1 cellular context compared by ENCODE assay signal in the genomic region with DNA sequence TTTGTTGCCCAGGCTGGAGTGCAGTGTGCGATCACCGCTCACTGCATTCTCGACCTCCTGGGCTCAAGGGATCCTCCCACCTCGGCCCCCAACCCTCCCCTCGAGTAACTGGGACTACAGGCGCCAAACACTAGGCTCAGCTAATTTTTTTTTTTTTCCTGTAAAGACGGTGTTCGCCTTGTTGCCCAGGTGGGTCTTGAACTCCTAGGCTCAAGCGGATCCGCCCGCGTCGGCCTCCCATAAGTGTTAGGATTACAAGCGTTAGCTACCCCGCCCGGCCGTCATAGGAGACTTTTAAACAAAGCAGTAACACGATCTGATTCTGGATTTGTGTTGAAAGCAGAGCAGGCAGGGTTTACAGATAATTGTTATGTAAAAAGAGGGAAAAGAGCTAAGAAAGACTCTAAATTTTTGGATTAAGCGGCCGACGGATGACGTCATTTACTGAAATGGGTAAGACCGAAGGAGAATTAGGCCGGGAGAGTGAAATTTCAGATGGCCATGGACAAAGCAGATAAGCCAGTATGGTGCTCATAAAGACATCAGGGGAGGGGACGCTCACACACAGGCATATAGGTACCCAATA.
TF ChIP-seq lines count a peak whose summit lies in the region.

No MANE protein-coding gene starts in this region.

TF ChIP-seq in K562, 482 proteins besides CTCF, POLR2A, EP300 and RAD21 (continued from another document and continues in another):
- TF ChIP-seq ZNF76 (CRISPR knock-in tag; IDR thresholded peaks at IDR 0.05; ENCODE audit: borderline replicate concordance) (no peak), IRF2 (CRISPR knock-in tag; IDR thresholded peaks at IDR 0.05) (no peak), ETV1 (tag; conservative IDR thresholded peaks at IDR 0.05; ENCODE audit: low read depth) (no peak), KHSRP (IDR thresholded peaks at IDR 0.05) (no peak), MLLT1 (IDR thresholded peaks at IDR 0.05) (no peak), EHMT2 (IDR thresholded peaks at IDR 0.05) (no peak), FOXJ2 (tag; IDR thresholded peaks at IDR 0.05) (peak; percentile 50), FUS (optimal IDR thresholded peaks at IDR 0.05; ENCODE audit: low read depth, low read length) (no peak), CCNT2 (IDR thresholded peaks at IDR 0.05; ENCODE audit: borderline replicate concordance, extremely low read depth, insufficient read length, low read depth, low read length) (no peak), E2F4 (CRISPR knock-in tag; IDR thresholded peaks at IDR 0.05; ENCODE audit: low read depth) (no peak), ZNF41 (CRISPR knock-in tag; conservative IDR thresholded peaks at IDR 0.05) (no peak), YY1 (IDR thresholded peaks at IDR 0.05; ENCODE audit: borderline replicate concordance in 1 of 3, control insufficient read depth in 1 of 3, extremely low read depth in 1 of 3, insufficient read depth in 3 of 3, insufficient read length in 1 of 3, insufficient replicate concordance in 2 of 3, low read depth in 1 of 3, low read length in 2 of 3) (no peak), CEBPZ (IDR thresholded peaks at IDR 0.05; ENCODE audit: borderline replicate concordance, low read depth, low read length) (no peak), ARID1B (IDR thresholded peaks at IDR 0.05) (peak; percentile 74), NR2F6 (CRISPR knock-in tag; IDR thresholded peaks at IDR 0.05) (no peak), YBX1 (IDR thresholded peaks at IDR 0.05) (no peak), ZNF3 (CRISPR knock-in tag; IDR thresholded peaks at IDR 0.05) (no peak), HDAC3 (IDR thresholded peaks at IDR 0.05; ENCODE audit: borderline replicate concordance, partially characterized antibody) (peak; percentile 74), USF2 (CRISPR knock-in tag; IDR thresholded peaks at IDR 0.05) (no peak), E2F1 (CRISPR knock-in tag; IDR thresholded peaks at IDR 0.05) (no peak; the same call in 1 of the 2 replicates), TAL1 (IDR thresholded peaks at IDR 0.05) (0 out of 2 replicates have a peak, but pooled peaks have one; percentile 23), ZNF408 (CRISPR knock-in tag; IDR thresholded peaks at IDR 0.05; ENCODE audit: low read depth) (no peak), PHTF2 (CRISPR knock-in tag; IDR thresholded peaks at IDR 0.05) (no peak), SRSF3 (IDR thresholded peaks at IDR 0.05; ENCODE audit: insufficient read depth, low read length) (no peak), POLR2G (IDR thresholded peaks at IDR 0.05; ENCODE audit: low read depth, low read length) (no peak), ZNF644 (tag; IDR thresholded peaks at IDR 0.05; ENCODE audit: low read depth) (no peak)
- TF ChIP-seq, protein P1, sequence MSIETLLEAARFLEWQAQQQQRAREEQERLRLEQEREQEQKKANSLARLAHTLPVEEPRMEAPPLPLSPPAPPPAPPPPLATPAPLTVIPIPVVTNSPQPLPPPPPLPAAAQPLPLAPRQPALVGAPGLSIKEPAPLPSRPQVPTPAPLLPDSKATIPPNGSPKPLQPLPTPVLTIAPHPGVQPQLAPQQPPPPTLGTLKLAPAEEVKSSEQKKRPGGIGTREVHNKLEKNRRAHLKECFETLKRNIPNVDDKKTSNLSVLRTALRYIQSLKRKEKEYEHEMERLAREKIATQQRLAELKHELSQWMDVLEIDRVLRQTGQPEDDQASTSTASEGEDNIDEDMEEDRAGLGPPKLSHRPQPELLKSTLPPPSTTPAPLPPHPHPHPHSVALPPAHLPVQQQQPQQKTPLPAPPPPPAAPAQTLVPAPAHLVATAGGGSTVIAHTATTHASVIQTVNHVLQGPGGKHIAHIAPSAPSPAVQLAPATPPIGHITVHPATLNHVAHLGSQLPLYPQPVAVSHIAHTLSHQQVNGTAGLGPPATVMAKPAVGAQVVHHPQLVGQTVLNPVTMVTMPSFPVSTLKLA (conservative IDR thresholded peaks at IDR 0.05) = no peak
- TF ChIP-seq, protein P2, sequence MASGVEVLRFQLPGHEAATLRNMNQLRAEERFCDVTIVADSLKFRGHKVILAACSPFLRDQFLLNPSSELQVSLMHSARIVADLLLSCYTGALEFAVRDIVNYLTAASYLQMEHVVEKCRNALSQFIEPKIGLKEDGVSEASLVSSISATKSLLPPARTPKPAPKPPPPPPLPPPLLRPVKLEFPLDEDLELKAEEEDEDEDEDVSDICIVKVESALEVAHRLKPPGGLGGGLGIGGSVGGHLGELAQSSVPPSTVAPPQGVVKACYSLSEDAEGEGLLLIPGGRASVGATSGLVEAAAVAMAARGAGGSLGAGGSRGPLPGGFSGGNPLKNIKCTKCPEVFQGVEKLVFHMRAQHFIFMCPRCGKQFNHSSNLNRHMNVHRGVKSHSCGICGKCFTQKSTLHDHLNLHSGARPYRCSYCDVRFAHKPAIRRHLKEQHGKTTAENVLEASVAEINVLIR (CRISPR knock-in tag; IDR thresholded peaks at IDR 0.05) = no peak
- TF ChIP-seq, protein P3, sequence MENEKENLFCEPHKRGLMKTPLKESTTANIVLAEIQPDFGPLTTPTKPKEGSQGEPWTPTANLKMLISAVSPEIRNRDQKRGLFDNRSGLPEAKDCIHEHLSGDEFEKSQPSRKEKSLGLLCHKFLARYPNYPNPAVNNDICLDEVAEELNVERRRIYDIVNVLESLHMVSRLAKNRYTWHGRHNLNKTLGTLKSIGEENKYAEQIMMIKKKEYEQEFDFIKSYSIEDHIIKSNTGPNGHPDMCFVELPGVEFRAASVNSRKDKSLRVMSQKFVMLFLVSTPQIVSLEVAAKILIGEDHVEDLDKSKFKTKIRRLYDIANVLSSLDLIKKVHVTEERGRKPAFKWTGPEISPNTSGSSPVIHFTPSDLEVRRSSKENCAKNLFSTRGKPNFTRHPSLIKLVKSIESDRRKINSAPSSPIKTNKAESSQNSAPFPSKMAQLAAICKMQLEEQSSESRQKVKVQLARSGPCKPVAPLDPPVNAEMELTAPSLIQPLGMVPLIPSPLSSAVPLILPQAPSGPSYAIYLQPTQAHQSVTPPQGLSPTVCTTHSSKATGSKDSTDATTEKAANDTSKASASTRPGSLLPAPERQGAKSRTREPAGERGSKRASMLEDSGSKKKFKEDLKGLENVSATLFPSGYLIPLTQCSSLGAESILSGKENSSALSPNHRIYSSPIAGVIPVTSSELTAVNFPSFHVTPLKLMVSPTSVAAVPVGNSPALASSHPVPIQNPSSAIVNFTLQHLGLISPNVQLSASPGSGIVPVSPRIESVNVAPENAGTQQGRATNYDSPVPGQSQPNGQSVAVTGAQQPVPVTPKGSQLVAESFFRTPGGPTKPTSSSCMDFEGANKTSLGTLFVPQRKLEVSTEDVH (IDR thresholded peaks at IDR 0.05; ENCODE audit: low read depth, partially characterized antibody) = no peak
- TF ChIP-seq, protein P4, sequence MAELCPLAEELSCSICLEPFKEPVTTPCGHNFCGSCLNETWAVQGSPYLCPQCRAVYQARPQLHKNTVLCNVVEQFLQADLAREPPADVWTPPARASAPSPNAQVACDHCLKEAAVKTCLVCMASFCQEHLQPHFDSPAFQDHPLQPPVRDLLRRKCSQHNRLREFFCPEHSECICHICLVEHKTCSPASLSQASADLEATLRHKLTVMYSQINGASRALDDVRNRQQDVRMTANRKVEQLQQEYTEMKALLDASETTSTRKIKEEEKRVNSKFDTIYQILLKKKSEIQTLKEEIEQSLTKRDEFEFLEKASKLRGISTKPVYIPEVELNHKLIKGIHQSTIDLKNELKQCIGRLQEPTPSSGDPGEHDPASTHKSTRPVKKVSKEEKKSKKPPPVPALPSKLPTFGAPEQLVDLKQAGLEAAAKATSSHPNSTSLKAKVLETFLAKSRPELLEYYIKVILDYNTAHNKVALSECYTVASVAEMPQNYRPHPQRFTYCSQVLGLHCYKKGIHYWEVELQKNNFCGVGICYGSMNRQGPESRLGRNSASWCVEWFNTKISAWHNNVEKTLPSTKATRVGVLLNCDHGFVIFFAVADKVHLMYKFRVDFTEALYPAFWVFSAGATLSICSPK (IDR thresholded peaks at IDR 0.05; ENCODE audit: borderline replicate concordance) = no peak
- TF ChIP-seq, protein P5, sequence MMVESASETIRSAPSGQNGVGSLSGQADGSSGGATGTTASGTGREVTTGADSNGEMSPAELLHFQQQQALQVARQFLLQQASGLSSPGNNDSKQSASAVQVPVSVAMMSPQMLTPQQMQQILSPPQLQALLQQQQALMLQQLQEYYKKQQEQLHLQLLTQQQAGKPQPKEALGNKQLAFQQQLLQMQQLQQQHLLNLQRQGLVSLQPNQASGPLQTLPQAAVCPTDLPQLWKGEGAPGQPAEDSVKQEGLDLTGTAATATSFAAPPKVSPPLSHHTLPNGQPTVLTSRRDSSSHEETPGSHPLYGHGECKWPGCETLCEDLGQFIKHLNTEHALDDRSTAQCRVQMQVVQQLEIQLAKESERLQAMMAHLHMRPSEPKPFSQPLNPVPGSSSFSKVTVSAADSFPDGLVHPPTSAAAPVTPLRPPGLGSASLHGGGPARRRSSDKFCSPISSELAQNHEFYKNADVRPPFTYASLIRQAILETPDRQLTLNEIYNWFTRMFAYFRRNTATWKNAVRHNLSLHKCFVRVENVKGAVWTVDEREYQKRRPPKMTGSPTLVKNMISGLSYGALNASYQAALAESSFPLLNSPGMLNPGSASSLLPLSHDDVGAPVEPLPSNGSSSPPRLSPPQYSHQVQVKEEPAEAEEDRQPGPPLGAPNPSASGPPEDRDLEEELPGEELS (CRISPR knock-in tag; IDR thresholded peaks at IDR 0.05; ENCODE audit: borderline replicate concordance) = no peak
